Comparison of ENCODE assay signal across 8 cellular contexts in the genomic region with DNA sequence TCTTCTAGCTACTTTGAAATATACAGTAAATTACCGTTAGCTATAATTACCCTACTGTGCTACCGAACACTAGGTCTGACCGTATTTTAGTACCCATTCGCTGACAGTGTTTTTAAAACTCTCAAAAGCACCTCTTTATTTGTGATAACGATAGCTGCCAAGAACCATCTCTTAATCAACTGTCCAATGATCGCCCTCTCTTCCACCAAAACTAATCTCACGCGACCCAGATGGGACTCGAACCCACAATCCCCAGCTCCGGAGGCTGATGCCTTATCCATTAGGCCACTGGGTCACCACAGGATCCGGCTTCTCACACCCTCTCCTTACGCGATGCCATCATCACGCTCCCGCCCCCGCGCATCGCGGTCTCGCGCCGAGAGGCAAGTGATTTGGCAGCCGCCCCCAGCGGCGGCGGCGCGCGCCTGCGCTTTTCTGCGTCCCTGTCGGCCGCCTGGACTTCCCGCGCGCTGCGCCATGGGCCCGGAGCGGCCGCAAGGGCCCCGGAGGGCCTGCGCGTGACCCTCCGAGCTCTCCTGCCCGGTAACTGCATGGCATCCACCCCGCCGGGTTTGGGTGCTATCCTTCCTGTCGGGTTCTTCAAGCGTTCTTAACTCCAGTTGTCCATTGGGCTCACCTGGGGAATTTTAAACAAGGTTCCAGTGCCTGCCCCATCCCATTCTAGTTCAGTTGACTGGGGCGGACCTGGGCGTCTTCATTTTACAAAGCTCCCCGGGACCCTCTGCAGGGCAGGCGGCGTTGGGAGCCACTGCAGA. TPM values are rescaled to one million over a fixed set of nuclear protein-coding genes. Genes with fewer than 3 reads are reported as not detected.
DNase-seq lines count a peak whose midpoint lies in the region; ATAC-seq lines count a peak whose summit lies in the region.

No MANE protein-coding gene starts in this region.

- H3K9me3 Mint-ChIP-seq in activated T-cell treated with anti-CD3 and anti-CD28 coated beads, Interleukin-2, amount 50 U/mL, for 24 hours = no peaks in the 10 kb centered on the region

- peak overlapping the region; percentile 84 for H3K4me3 Mint-ChIP-seq in activated T-cell treated with anti-CD3 and anti-CD28 coated beads, Interleukin-2, amount 50 U/mL, for 24 hours

- no peaks in the 10 kb centered on the region for H3K27me3 ChIP-seq in esophagus (ENCODE audit: control insufficient read depth in 1 of 2, insufficient read depth in 2 of 2, low read length in 2 of 2)
- H3K27me3 ChIP-seq in mucosa of stomach (ENCODE audit: control insufficient read depth, insufficient read depth, low read length) = no peaks in the 10 kb centered on the region

- peak; percentile 72 for DNase-seq in DMS79 treated with DMSO at 0.1 percent for 48 hours (lab: John Stamatoyannopoulos, UW)
- peak; percentile 94 for DNase-seq in Jurkat, Clone E6-1 (ENCODE audit: low read depth, low spot score)
- peak; percentile 90 for DNase-seq in OCI-M2 (lab: John Stamatoyannopoulos, UW; ENCODE audit: unreplicated experiment)
- DNase-seq in activated T-cell treated with anti-CD3 and anti-CD28 coated beads, Interleukin-2, amount 50 U/mL, for 24 hours = peak; percentile 100
- DNase-seq in stimulated activated CD8-positive, alpha-beta memory T cell treated with anti-CD3 and anti-CD28 coated beads, Interleukin-4, amount 100 ng/mL, for 48 hours = peak; percentile 100

- H3K9me3 ChIP-seq in esophagus (ENCODE audit: control insufficient read depth in 2 of 2, insufficient read depth in 1 of 2, low read depth in 1 of 2, low read length in 1 of 2) = no peaks in the 10 kb centered on the region
- no peaks in the 10 kb centered on the region for H3K9me3 ChIP-seq in mucosa of stomach (ENCODE audit: control insufficient read depth, low read length)

- H3K27me3 Mint-ChIP-seq in activated T-cell treated with anti-CD3 and anti-CD28 coated beads, Interleukin-2, amount 50 U/mL, for 24 hours = no peaks in the 10 kb centered on the region

- peak overlapping the region; percentile 71 to 91 for H3K27ac ChIP-seq in esophagus (ENCODE audit: low read depth in 2 of 2, low read length in 1 of 2)

- peak overlapping the region; percentile 80 for H3K4me3 ChIP-seq in Jurkat, Clone E6-1 (ENCODE audit: low read length)
- peak overlapping the region; percentile 53 to 65 for H3K4me3 ChIP-seq in esophagus (ENCODE audit: low read depth in 1 of 2, low read length in 2 of 2)
- peak overlapping the region; percentile 78 for H3K4me3 ChIP-seq in mucosa of stomach (ENCODE audit: low read length)

- H3K27ac Mint-ChIP-seq in activated T-cell treated with anti-CD3 and anti-CD28 coated beads, Interleukin-2, amount 50 U/mL, for 24 hours = peak overlapping the region; percentile 97

- H3K36me3 Mint-ChIP-seq in activated T-cell treated with anti-CD3 and anti-CD28 coated beads, Interleukin-2, amount 50 U/mL, for 24 hours (ENCODE audit: low read depth) = peaks cover 3% of the 10 kb centered on the region

- H3K36me3 ChIP-seq in esophagus (ENCODE audit: control insufficient read depth in 2 of 2, insufficient read depth in 2 of 2, low read length in 1 of 2) (no peaks in the 10 kb centered on the region), mucosa of stomach (ENCODE audit: control insufficient read depth, insufficient read depth, low read length) (no peaks in the 10 kb centered on the region)

- H3K4me1 ChIP-seq in esophagus (ENCODE audit: control insufficient read depth in 2 of 2, insufficient read depth in 2 of 2, low read length in 1 of 2) (no peaks in the 10 kb centered on the region), mucosa of stomach (ENCODE audit: control insufficient read depth, insufficient read depth, low read length) (no peaks in the 10 kb centered on the region)

- peaks cover 19% of the 10 kb centered on the region for H3K4me1 Mint-ChIP-seq in activated T-cell treated with anti-CD3 and anti-CD28 coated beads, Interleukin-2, amount 50 U/mL, for 24 hours (ENCODE audit: low read depth)

- peak overlapping the region; percentile 80 for H3K9ac ChIP-seq in mucosa of stomach (ENCODE audit: low read length)

- peak; percentile 90 for ATAC-seq in GM21717 (IDR thresholded peaks at IDR 0.05; ENCODE audit: unreplicated experiment)

- WGBS in esophagus, 2 donors = 0 to 1% methylated on average over 52 to 54 of the region's 54 CpGs

RNA-seq across cellular contexts. Expression of a gene that starts 15.7 kb away (rescaled TPM):
- polyA plus RNA-seq in Jurkat, Clone E6-1 (2012; ENCODE audit: insufficient read depth, insufficient read length) = 428 TPM
- 10 to 100 TPM; 16.1 to 49.4 TPM for polyA plus RNA-seq in esophagus

RNA-seq across cellular contexts. Expression of a gene that starts 23.6 kb away (rescaled TPM):
- 9.9 TPM for polyA plus RNA-seq in Jurkat, Clone E6-1 (2012; ENCODE audit: insufficient read depth, insufficient read length)
- 1 to 10 TPM; 7.5 to 8.6 TPM for polyA plus RNA-seq in esophagus

Comparison
In these comparisons a context has a peak if more than half of its experiments do, and no peak if none do; other contexts are left out.
1. Peak in every context shown above with its lines: DNase-seq, ATAC-seq, H3K4me3 ChIP-seq and H3K27ac ChIP-seq.